Comparison of ENCODE assay signal across 26 cellular contexts in genomic region chr5:159610966-159611579, GRCh38.
"Had no signal": no experiment of that assay in that cellular context is flagged by ENCODE, and none has a peak within 500 bp of the region (broad histone marks: within the 10 kb centered on the region; RNA-seq: fewer than 3 reads in every experiment).

No MANE protein-coding gene starts in this region.

- H3K4me1 ChIP-seq: esophagus squamous epithelium, left lung, pancreas, right lobe of liver, testis, tibial artery had no signal

- DNase-seq: dermis blood vessel endothelial cell; effector memory CD4-positive, alpha-beta T cell; esophagus squamous epithelium; foreskin melanocyte; glutamatergic neuron; heart right ventricle; hippocampal formation; left cardiac atrium; left lung; mesenchymal stem cell; mucosa of descending colon; naive B cell; pancreas; right lobe of liver; small intestine; stimulated activated CD4-positive, alpha-beta T cell treated with anti-CD3 and anti-CD28 coated beads, Interleukin-15, amount 100 ng/mL, for 24 hours; stimulated activated CD4-positive, alpha-beta T cell treated with anti-CD3 and anti-CD28 coated beads, Interleukin-2, amount 100 ng/mL, for 48 hours; stimulated activated naive B cell treated with anti-CD40 and anti-IgM and Interleukin-4, amounts not matched to agents 10 μg/mL and 1 μg/mL and 100 μg/mL, for 72 hours; substantia nigra; testis; tibial artery had no signal

- H3K4me3 Mint-ChIP-seq: mesothelial cell of epicardium; naive B cell; natural killer cell treated with Interleukin-12 subunit alpha and Interleukin-12 subunit beta and Interleukin-15 and Interleukin-18, amount 100 ng/mL, for 72 hours; neural crest cell; stimulated activated naive B cell treated with anti-CD40 and anti-IgM and Interleukin-4, amounts not matched to agents 10 μg/mL and 1 μg/mL and 100 μg/mL, for 72 hours; type B pancreatic cell had no signal

- ATAC-seq: heart right ventricle; left cardiac atrium; left lung; mucosa of descending colon; natural killer cell treated with Interleukin-12 subunit alpha and Interleukin-12 subunit beta and Interleukin-15 and Interleukin-18, amount 100 ng/mL, for 72 hours; pancreas; right lobe of liver; stimulated activated naive B cell treated with anti-CD40 and anti-IgM and Interleukin-4, amounts not matched to agents 10 μg/mL and 1 μg/mL and 100 μg/mL, for 72 hours had no signal

- H3K27me3 Mint-ChIP-seq: type B pancreatic cell had no signal

- H3K4me1 Mint-ChIP-seq: mesothelial cell of epicardium; naive B cell; neural crest cell; stimulated activated naive B cell treated with anti-CD40 and anti-IgM and Interleukin-4, amounts not matched to agents 10 μg/mL and 1 μg/mL and 100 μg/mL, for 72 hours had no signal

- H3K27me3 ChIP-seq: esophagus squamous epithelium, heart right ventricle, left lung, neutrophil, pancreas, testis, tibial artery had no signal

- H3K4me3 ChIP-seq: esophagus squamous epithelium, heart right ventricle, left lung, mucosa of descending colon, pancreas, right lobe of liver, testis, tibial artery had no signal

- H3K9me3 ChIP-seq: esophagus squamous epithelium, left lung, mucosa of descending colon, neutrophil, pancreas, right lobe of liver, testis had no signal

- H3K9me3 Mint-ChIP-seq: natural killer cell treated with Interleukin-12 subunit alpha and Interleukin-12 subunit beta and Interleukin-15 and Interleukin-18, amount 100 ng/mL, for 72 hours; neural crest cell; stimulated activated naive B cell treated with anti-CD40 and anti-IgM and Interleukin-4, amounts not matched to agents 10 μg/mL and 1 μg/mL and 100 μg/mL, for 72 hours had no signal

- H3K36me3 Mint-ChIP-seq: mesothelial cell of epicardium; naive B cell; natural killer cell treated with Interleukin-12 subunit alpha and Interleukin-12 subunit beta and Interleukin-15 and Interleukin-18, amount 100 ng/mL, for 72 hours; stimulated activated naive B cell treated with anti-CD40 and anti-IgM and Interleukin-4, amounts not matched to agents 10 μg/mL and 1 μg/mL and 100 μg/mL, for 72 hours; type B pancreatic cell had no signal

- H3K27ac Mint-ChIP-seq: mesothelial cell of epicardium; naive B cell; natural killer cell treated with Interleukin-12 subunit alpha and Interleukin-12 subunit beta and Interleukin-15 and Interleukin-18, amount 100 ng/mL, for 72 hours; stimulated activated naive B cell treated with anti-CD40 and anti-IgM and Interleukin-4, amounts not matched to agents 10 μg/mL and 1 μg/mL and 100 μg/mL, for 72 hours; type B pancreatic cell had no signal

- H3K27ac ChIP-seq: esophagus squamous epithelium, heart right ventricle, left lung, neutrophil, pancreas, right lobe of liver, testis, tibial artery had no signal

- H3K36me3 ChIP-seq: esophagus squamous epithelium, heart right ventricle, left lung, neutrophil, pancreas, right lobe of liver, tibial artery had no signal
